In the genomic region with DNA sequence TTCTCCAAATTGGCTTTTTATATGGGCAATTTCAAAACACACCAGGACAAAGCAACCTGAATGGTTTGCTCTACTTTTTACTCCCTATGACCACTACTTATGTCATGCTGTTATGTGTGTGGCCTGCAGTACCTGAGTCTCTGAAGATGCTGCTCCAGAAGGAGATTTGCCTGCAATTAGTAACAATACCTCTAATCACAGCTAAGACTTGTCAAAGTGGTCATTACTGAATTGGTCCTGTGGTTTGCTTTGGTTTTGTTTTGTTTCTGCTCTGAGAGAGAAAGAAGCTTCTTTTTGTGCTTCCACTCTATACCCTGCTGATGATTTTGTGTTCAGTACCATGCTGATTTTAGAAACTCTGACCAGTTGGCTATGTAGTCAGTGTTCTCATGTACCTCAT, we compare ENCODE assay signal across 18 cellular contexts. TPM values are rescaled to one million over a fixed set of nuclear protein-coding genes. Genes with fewer than 3 reads are reported as not detected.
DNase-seq lines count a peak whose midpoint lies in the region; ATAC-seq and TF ChIP-seq lines count a peak whose summit lies in the region.
"Had no signal": no experiment of that assay in that cellular context is flagged by ENCODE, and none has a peak within 500 bp of the region (broad histone marks: within the 10 kb centered on the region; RNA-seq: fewer than 3 reads in every experiment).

No MANE protein-coding gene starts in this region.

- no peak overlapping the region for H2AFZ ChIP-seq in SK-N-SH (ENCODE audit: low read depth)

- BruUV-seq in A673 (replicated peaks; lab: Mats Ljungman, UMichigan), result no TSS peak

- TF ChIP-seq EP300 in SK-N-SH (IDR thresholded peaks at IDR 0.05; ENCODE audit: borderline replicate concordance in 1 of 2, low read depth in 1 of 2, low read length in 1 of 2), result no peak

- DNase-seq in SK-N-SH (no peak), NCI-H69 (lab: John Stamatoyannopoulos, UW) (peak; percentile 52), mesothelial cell of epicardium (ENCODE audit: low spot score in 2 of 2, unreplicated experiment in 2 of 2) (no peak), A673 (ENCODE audit: low spot score) (no peak)
- DNase-seq in stimulated activated CD4-positive, alpha-beta T cell treated with anti-CD3 and anti-CD28 coated beads, Interleukin-4, amount 100 ng/mL, for 4 hours, result no peak
- DNase-seq in CD4-positive, alpha-beta T cell, result no peak
- DNase-seq: C1 segment of cervical spinal cord; CD8-positive, alpha-beta T cell; DMS53; GOT3; IMR-90; KBM-7 had no signal

- H3K79me2 ChIP-seq in SK-N-SH (ENCODE audit: insufficient read depth), result no peaks in the 10 kb centered on the region

- H3K4me1 ChIP-seq in SK-N-SH (ENCODE audit: control insufficient read depth in 1 of 2, insufficient read depth in 2 of 2, low read depth in 1 of 2, low read length in 1 of 2), result peaks cover 0 to 21% of the 10 kb centered on the region in 2 experiments; a peak in 2 of 4 replicates
- H3K4me1 ChIP-seq in A673 (ENCODE audit: insufficient read depth, low read length, poor library complexity, severe bottlenecking), result no peaks in the 10 kb centered on the region
- H3K4me1 ChIP-seq: HAP-1 had no signal

- H3K9ac ChIP-seq in SK-N-SH, result no peak overlapping the region

- no peak overlapping the region for H3K4me3 Mint-ChIP-seq in mesothelial cell of epicardium
- H3K4me3 Mint-ChIP-seq in CD4-positive, alpha-beta T cell, result no peak overlapping the region
- H3K4me3 Mint-ChIP-seq: B cell; CD8-positive, alpha-beta T cell had no signal

- TF ChIP-seq CTCF in SK-N-SH (IDR thresholded peaks at IDR 0.05) (no peak), mesothelial cell of epicardium (IDR thresholded peaks at IDR 0.05; ENCODE audit: unreplicated experiment) (no peak), A673 (conservative IDR thresholded peaks at IDR 0.05; ENCODE audit: low read depth, low read length) (no peak)
- no peak for TF ChIP-seq CTCF in CD4-positive, alpha-beta T cell (IDR thresholded peaks at IDR 0.05)

- H4K20me1 ChIP-seq in SK-N-SH (ENCODE audit: insufficient read depth), result no peaks in the 10 kb centered on the region

- H3K4me1 Mint-ChIP-seq in mesothelial cell of epicardium, result peaks cover 36% of the 10 kb centered on the region
- no peaks in the 10 kb centered on the region for H3K4me1 Mint-ChIP-seq in CD4-positive, alpha-beta T cell (ENCODE audit: low read depth)
- H3K4me1 Mint-ChIP-seq: B cell had no signal

- no peaks in the 10 kb centered on the region for H3K27me3 Mint-ChIP-seq in mesothelial cell of epicardium (ENCODE audit: low read depth)
- H3K27me3 Mint-ChIP-seq in CD4-positive, alpha-beta T cell, result no peaks in the 10 kb centered on the region
- H3K27me3 Mint-ChIP-seq: B cell had no signal

- CTCF ChIA-PET in SK-N-SH (lab: Yijun Ruan, JAX) (interaction anchor here (0.6 to 1.4 kb wide), 2 partner anchors 11 to 63 kb away, joined by 4 read pairs; no protein-coding TSS in a partner anchor), A673 (lab: Charles Lee) (no interaction called here)
- CTCF ChIA-PET in CD4-positive, alpha-beta T cell (lab: Charles Lee), result no interaction called here

- H3K36me3 Mint-ChIP-seq in mesothelial cell of epicardium, result peaks cover 4% of the 10 kb centered on the region
- no peaks in the 10 kb centered on the region for H3K36me3 Mint-ChIP-seq in CD4-positive, alpha-beta T cell (ENCODE audit: low read depth)
- H3K36me3 Mint-ChIP-seq: CD8-positive, alpha-beta T cell had no signal

- H3K9me3 Mint-ChIP-seq in mesothelial cell of epicardium, result peaks cover 5% of the 10 kb centered on the region
- H3K9me3 Mint-ChIP-seq in CD4-positive, alpha-beta T cell, result no peaks in the 10 kb centered on the region
- H3K9me3 Mint-ChIP-seq: CD8-positive, alpha-beta T cell had no signal

- H3K27ac ChIP-seq in SK-N-SH (ENCODE audit: low read depth in 2 of 2, low read length in 1 of 2), result no peak overlapping the region; a peak in 1 of 4 replicates
- H3K27ac ChIP-seq in A673 (ENCODE audit: low read depth, low read length, poor library complexity, severe bottlenecking), result no peak overlapping the region
- H3K27ac ChIP-seq in CD4-positive, alpha-beta T cell (ENCODE audit: low read depth, low read length), result no peak overlapping the region

- H3K36me3 ChIP-seq in SK-N-SH (replicated peaks in 1 of 2; ENCODE audit: control insufficient read depth in 1 of 2, insufficient read depth in 2 of 2, low read length in 1 of 2) (no peaks in the 10 kb centered on the region), A673 (ENCODE audit: insufficient read depth, low read length, poor library complexity, severe bottlenecking) (no peaks in the 10 kb centered on the region)
- H3K36me3 ChIP-seq: HAP-1 had no signal

- no peak for TF ChIP-seq RAD21 in SK-N-SH (IDR thresholded peaks at IDR 0.05; ENCODE audit: low read length)

- no peak overlapping the region for H3K4me2 ChIP-seq in SK-N-SH

- H3K4me3 ChIP-seq in SK-N-SH (ENCODE audit: low read depth in 2 of 2, low read length in 1 of 2) (no peak overlapping the region), A673 (ENCODE audit: low read depth, low read length, poor library complexity, severe bottlenecking) (no peak overlapping the region)
- H3K4me3 ChIP-seq: HAP-1 had no signal

- ATAC-seq in SK-N-SH treated with all-trans-retinoic acid at 6 μM for 48 hours, result no peak
- ATAC-seq in CD4-positive, alpha-beta T cell (ENCODE audit: poor library complexity), result no peak
- ATAC-seq: CD8-positive, alpha-beta T cell had no signal

- H3K27ac Mint-ChIP-seq in mesothelial cell of epicardium, result peak overlapping the region; percentile 80
- H3K27ac Mint-ChIP-seq in CD4-positive, alpha-beta T cell, result no peak overlapping the region
- H3K27ac Mint-ChIP-seq: B cell; CD8-positive, alpha-beta T cell had no signal

- POLR2A ChIA-PET in SK-N-SH (lab: Yijun Ruan, JAX) (no interaction called here), A673 (lab: Charles Lee; ENCODE audit: low non-redundant PET) (no interaction called here)
- POLR2A ChIA-PET in CD4-positive, alpha-beta T cell (lab: Charles Lee), result no interaction called here

- H3K27me3 ChIP-seq in SK-N-SH (ENCODE audit: insufficient read depth) (no peaks in the 10 kb centered on the region), A673 (replicated peaks; ENCODE audit: insufficient read depth, low read depth, low read length, poor library complexity) (no peaks in the 10 kb centered on the region)
- H3K27me3 ChIP-seq in CD4-positive, alpha-beta T cell (ENCODE audit: control insufficient read depth, insufficient read depth, low read length), result no peaks in the 10 kb centered on the region

- H3F3A ChIP-seq in SK-N-SH (replicated peaks; ENCODE audit: insufficient read depth), result no peaks in the 10 kb centered on the region

- intact Hi-C loops in A673 (cut with micrococcal nuclease; ENCODE audit: unreplicated experiment), result no loop called here
- intact Hi-C loops in CD4-positive, alpha-beta T cell (cut with DNase I, micrococcal nuclease), result no loop called here

- no peaks in the 10 kb centered on the region for H3K9me2 ChIP-seq in SK-N-SH

- H3K9me3 ChIP-seq in SK-N-SH (no peaks in the 10 kb centered on the region), A673 (ENCODE audit: low read depth, low read length, poor library complexity, severe bottlenecking) (no peaks in the 10 kb centered on the region)
- no peaks in the 10 kb centered on the region for H3K9me3 ChIP-seq in CD4-positive, alpha-beta T cell (ENCODE audit: control insufficient read depth, low read length)
- H3K9me3 ChIP-seq: HAP-1 had no signal

TF ChIP-seq in SK-N-SH treated with all-trans-retinoic acid at 6 μM for 48 hours, 23 proteins besides CTCF, POLR2A, EP300 and RAD21:
- TF ChIP-seq ISL1 (CRISPR knock-in tag; IDR thresholded peaks at IDR 0.05), result no peak
- TF ChIP-seq ESRRG (CRISPR knock-in tag; IDR thresholded peaks at IDR 0.05), result 0 out of 2 replicates have a peak, but pooled peaks have one; percentile 14

TF ChIP-seq in SK-N-SH, 30 proteins besides CTCF, POLR2A, EP300 and RAD21 (continues in another document):
- TF ChIP-seq, protein P1, sequence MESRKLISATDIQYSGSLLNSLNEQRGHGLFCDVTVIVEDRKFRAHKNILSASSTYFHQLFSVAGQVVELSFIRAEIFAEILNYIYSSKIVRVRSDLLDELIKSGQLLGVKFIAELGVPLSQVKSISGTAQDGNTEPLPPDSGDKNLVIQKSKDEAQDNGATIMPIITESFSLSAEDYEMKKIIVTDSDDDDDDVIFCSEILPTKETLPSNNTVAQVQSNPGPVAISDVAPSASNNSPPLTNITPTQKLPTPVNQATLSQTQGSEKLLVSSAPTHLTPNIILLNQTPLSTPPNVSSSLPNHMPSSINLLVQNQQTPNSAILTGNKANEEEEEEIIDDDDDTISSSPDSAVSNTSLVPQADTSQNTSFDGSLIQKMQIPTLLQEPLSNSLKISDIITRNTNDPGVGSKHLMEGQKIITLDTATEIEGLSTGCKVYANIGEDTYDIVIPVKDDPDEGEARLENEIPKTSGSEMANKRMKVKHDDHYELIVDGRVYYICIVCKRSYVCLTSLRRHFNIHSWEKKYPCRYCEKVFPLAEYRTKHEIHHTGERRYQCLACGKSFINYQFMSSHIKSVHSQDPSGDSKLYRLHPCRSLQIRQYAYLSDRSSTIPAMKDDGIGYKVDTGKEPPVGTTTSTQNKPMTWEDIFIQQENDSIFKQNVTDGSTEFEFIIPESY (IDR thresholded peaks at IDR 0.05; ENCODE audit: borderline replicate concordance, low read depth), result no peak
- TF ChIP-seq TEAD4 (IDR thresholded peaks at IDR 0.05; ENCODE audit: borderline replicate concordance, insufficient read depth) (no peak), CHD2 (IDR thresholded peaks at IDR 0.05; ENCODE audit: low read length, partially characterized antibody) (no peak), NRF1 (IDR thresholded peaks at IDR 0.05; ENCODE audit: low read depth, low read length) (no peak), YY1 (IDR thresholded peaks at IDR 0.05; ENCODE audit: low read depth) (no peak), TCF12 (IDR thresholded peaks at IDR 0.05) (no peak), MXI1 (IDR thresholded peaks at IDR 0.05; ENCODE audit: low read depth, low read length) (no peak), GATA2 (CRISPR knock-in tag; IDR thresholded peaks at IDR 0.05) (no peak), RFX5 (IDR thresholded peaks at IDR 0.05; ENCODE audit: low read length) (no peak), MEF2A (IDR thresholded peaks at IDR 0.05; ENCODE audit: borderline replicate concordance, low read depth) (no peak)
- TF ChIP-seq, protein P2, sequence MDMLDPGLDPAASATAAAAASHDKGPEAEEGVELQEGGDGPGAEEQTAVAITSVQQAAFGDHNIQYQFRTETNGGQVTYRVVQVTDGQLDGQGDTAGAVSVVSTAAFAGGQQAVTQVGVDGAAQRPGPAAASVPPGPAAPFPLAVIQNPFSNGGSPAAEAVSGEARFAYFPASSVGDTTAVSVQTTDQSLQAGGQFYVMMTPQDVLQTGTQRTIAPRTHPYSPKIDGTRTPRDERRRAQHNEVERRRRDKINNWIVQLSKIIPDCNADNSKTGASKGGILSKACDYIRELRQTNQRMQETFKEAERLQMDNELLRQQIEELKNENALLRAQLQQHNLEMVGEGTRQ (IDR thresholded peaks at IDR 0.05; ENCODE audit: borderline replicate concordance, low read depth, low read length), result no peak

RNA-seq across cellular contexts. Expression of a gene that starts 25.5 kb away (rescaled TPM):
- polyA plus RNA-seq in SK-N-SH (2012; rRNA removed), result 1.5 and 1.8 TPM in 2 replicates
- 2.3 and 2.7 TPM in 2 replicates for polyA plus RNA-seq in SK-N-SH (2012; cell fraction: cytosol; rRNA removed)
- polyA plus RNA-seq in SK-N-SH (2012; cell fraction: nucleus; rRNA removed), result 0.94 and 2.1 TPM in 2 replicates
- total RNA-seq in mesothelial cell of epicardium (14.1 to 18.8 TPM (median 15.1 TPM) in 3 replicates), A673 (2021) (not detected in 2 replicates)
- total RNA-seq in CD4-positive, alpha-beta T cell, result not detected
- total RNA-seq: A172; B cell; CD8-positive, alpha-beta T cell; Daoy; HT-29 had no signal

Comparison
In these comparisons a context has a peak if more than half of its experiments do, and no peak if none do; other contexts are left out.
1. RNA of a gene that starts 25.5 kb away (total RNA-seq): 14.1 to 18.8 TPM in mesothelial cell of epicardium; not detected in CD4-positive, alpha-beta T cell and not detected in A673; every median in the first group is over 10 times any median in the second.